Comparison of ENCODE assay signal across 9 cellular contexts in genomic region chr7:82442492-82443043, GRCh38. TPM values are rescaled to one million over a fixed set of nuclear protein-coding genes. Genes with fewer than 3 reads are reported as not detected.
A peak's percentile ranks its signal among the peaks of the same experiment; 100 is the strongest.
DNase-seq lines count a peak whose midpoint lies in the region; TF ChIP-seq lines count a peak whose summit lies in the region.
"Had no signal": no experiment of that assay in that cellular context is flagged by ENCODE, and none has a peak within 500 bp of the region (broad histone marks: within the 10 kb centered on the region; RNA-seq: fewer than 3 reads in every experiment).

No MANE protein-coding gene starts in this region.

- no peaks in the 10 kb centered on the region for H3K36me3 Mint-ChIP-seq in glutamatergic neuron (ENCODE audit: unreplicated experiment)

- H3K4me1 Mint-ChIP-seq in glutamatergic neuron (ENCODE audit: low read depth, unreplicated experiment), result peaks cover 23% of the 10 kb centered on the region

- peak overlapping the region; percentile 99 for H3K4me3 Mint-ChIP-seq in glutamatergic neuron (ENCODE audit: unreplicated experiment)

- TF ChIP-seq CTCF in glutamatergic neuron (IDR thresholded peaks at IDR 0.05; ENCODE audit: partially characterized antibody, unreplicated experiment), result no peak
- TF ChIP-seq CTCF in retinal pigment epithelial cell (conservative IDR thresholded peaks at IDR 0.05; ENCODE audit: low read depth, low read length), result no peak

- H3K9me3 Mint-ChIP-seq in glutamatergic neuron (ENCODE audit: unreplicated experiment), result peaks cover 16% of the 10 kb centered on the region
- H3K9me3 Mint-ChIP-seq: activated naive CD4-positive, alpha-beta T cell treated with anti-CD3 and anti-CD28 coated beads, Interleukin-2, amount 50 U/mL, for 72 hours had no signal

- peak; percentile 5 for DNase-seq in stimulated activated CD4-positive, alpha-beta T cell treated with anti-CD3 and anti-CD28 coated beads, Interleukin-15, amount 100 ng/mL, for 24 hours
- DNase-seq in stimulated activated CD4-positive, alpha-beta T cell treated with anti-CD3 and anti-CD28 coated beads, Interleukin-4, amount 100 ng/mL, for 24 hours, result no peak
- DNase-seq in SK-N-DZ (ENCODE audit: low spot score) (peak; percentile 54), glutamatergic neuron (peak; percentile 39), retinal pigment epithelial cell (ENCODE audit: low read depth) (no peak), AG08395 (ENCODE audit: low spot score) (no peak), COLO829 (ENCODE audit: low spot score) (no peak), NAMALWA (ENCODE audit: low spot score) (no peak)

- H3K27ac Mint-ChIP-seq in glutamatergic neuron (ENCODE audit: unreplicated experiment), result peak overlapping the region; percentile 99
- H3K27ac Mint-ChIP-seq: activated naive CD4-positive, alpha-beta T cell treated with anti-CD3 and anti-CD28 coated beads, Interleukin-2, amount 50 U/mL, for 72 hours had no signal

- H3K4me3 ChIP-seq in retinal pigment epithelial cell (ENCODE audit: low read length), result peak overlapping the region; percentile 77

- peaks cover 21% of the 10 kb centered on the region for H3K27me3 Mint-ChIP-seq in glutamatergic neuron (ENCODE audit: unreplicated experiment)

RNA-seq across cellular contexts. Expression of gene CACNA2D1, which starts 1.0 kb away (rescaled TPM):
- polyA plus RNA-seq in SK-N-DZ (2014; cell fraction: cytosol; rRNA removed), result 10.1 and 12.7 TPM in 2 replicates
- 27.2 and 50.0 TPM in 2 replicates for polyA plus RNA-seq in SK-N-DZ (2014; cell fraction: nucleus; rRNA removed)
- 258 TPM for total RNA-seq in glutamatergic neuron (ENCODE audit: unreplicated experiment)
- total RNA-seq: activated naive CD4-positive, alpha-beta T cell treated with anti-CD3 and anti-CD28 coated beads, Interleukin-2, amount 50 U/mL, for 72 hours had no signal

Comparison
In these comparisons a context has a peak if more than half of its experiments do, and no peak if none do; other contexts are left out.
1. DNase-seq: peak in stimulated activated CD4-positive, alpha-beta T cell treated with anti-CD3 and anti-CD28 coated beads, Interleukin-15, amount 100 ng/mL, for 24 hours (single experiment), SK-N-DZ (single experiment) and glutamatergic neuron (single experiment); none in stimulated activated CD4-positive, alpha-beta T cell treated with anti-CD3 and anti-CD28 coated beads, Interleukin-4, amount 100 ng/mL, for 24 hours (single experiment), retinal pigment epithelial cell (single experiment), AG08395 (single experiment), COLO829 (single experiment) and NAMALWA (single experiment).